In the genomic region with DNA sequence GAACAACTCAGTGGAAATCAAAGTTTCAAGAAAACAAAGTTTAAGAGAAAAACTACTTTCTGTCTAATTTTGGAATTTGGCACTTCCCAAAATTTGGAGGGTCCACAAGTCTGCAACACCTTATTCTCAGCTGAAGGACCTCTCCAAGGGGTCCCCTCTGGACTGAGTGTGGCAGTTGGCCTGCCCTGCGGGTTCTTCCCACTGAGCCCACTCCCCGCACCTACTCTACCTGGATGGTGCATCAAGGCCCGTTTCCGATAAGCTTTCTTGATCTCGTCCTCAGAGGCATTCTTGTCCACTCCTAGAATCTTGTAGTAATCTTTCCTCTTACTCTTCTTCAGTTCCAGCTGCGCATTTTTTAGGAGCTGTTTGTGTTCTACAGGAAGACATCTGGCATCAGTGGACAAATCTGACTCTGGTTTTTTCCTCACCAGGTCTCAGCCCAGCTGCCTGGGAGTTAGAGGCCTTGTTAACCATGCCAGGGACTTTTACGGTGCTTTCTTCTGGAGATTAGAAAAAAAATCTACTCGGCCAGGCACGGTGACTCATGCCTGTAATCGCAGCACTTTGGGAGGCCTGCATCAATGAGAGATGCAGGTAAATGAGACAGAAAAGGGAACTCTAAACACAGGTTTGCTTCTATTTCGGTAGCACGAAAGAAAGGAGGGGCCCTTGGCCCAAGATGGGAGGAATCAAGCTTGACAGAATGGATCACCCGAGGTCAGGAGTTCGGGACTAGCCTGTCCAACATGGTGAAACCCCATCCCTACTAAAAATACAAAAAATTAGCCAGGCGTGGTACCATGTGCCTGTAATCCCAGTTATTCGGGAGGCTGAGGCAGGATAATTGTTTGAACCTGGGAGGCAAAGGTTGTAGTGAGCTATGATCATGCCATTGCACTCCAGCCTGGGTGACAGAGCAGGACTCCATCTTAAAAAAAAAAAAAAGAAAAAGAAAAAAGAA, we compare ENCODE assay signal across 21 cellular contexts. TPM values are rescaled to one million over a fixed set of nuclear protein-coding genes. Genes with fewer than 3 reads are reported as not detected.
DNase-seq lines count a peak whose midpoint lies in the region; ATAC-seq and TF ChIP-seq lines count a peak whose summit lies in the region.
"Had no signal": no experiment of that assay in that cellular context is flagged by ENCODE, and none has a peak within 500 bp of the region (broad histone marks: within the 10 kb centered on the region; RNA-seq: fewer than 3 reads in every experiment).

No MANE protein-coding gene starts in this region.

- DNase-seq in BE2C (peak; percentile 51), PC-3 (no peak), omental fat pad (ENCODE audit: low spot score) (no peak), NCI-H526 (lab: John Stamatoyannopoulos, UW) (no peak), pons (ENCODE audit: low spot score) (no peak)
- DNase-seq in stimulated activated CD4-positive, alpha-beta T cell treated with anti-CD3 and anti-CD28 coated beads, Interleukin-1b, Interleukin-23, amount 100 ng/mL, for 48 hours = no peak
- DNase-seq: activated CD4-positive, CD25-positive, alpha-beta regulatory T cell; activated CD8-positive, alpha-beta memory T cell treated with anti-CD3 and anti-CD28 coated beads, Interleukin-2, amount 10 ng/mL, durations not matched to agents 7 days and 5 days; activated gamma-delta T cell; GF-D8; GOT3; hypothalamus; naive thymus-derived CD4-positive, alpha-beta T cell; NCI-H1417 treated with DMSO at 0.1 percent for 48 hours; NCI-H345; psoas muscle; SHP77 had no signal

- H3K36me3 ChIP-seq in BE2C (peaks cover 87% of the 10 kb centered on the region), PC-3 (ENCODE audit: low read depth, low read length) (peaks cover 33% of the 10 kb centered on the region)

- no peak for TF ChIP-seq CTCF in BE2C (IDR thresholded peaks at IDR 0.05; ENCODE audit: low read depth, low read length)
- TF ChIP-seq CTCF in PC-3 (conservative IDR thresholded peaks at IDR 0.05; ENCODE audit: low read depth, low read length) = no peak
- no peak for TF ChIP-seq CTCF in omental fat pad (IDR thresholded peaks at IDR 0.05)

- no peak overlapping the region for H3K9ac ChIP-seq in PC-3 (ENCODE audit: low read length)

- H3F3A ChIP-seq in PC-3 (ENCODE audit: low read length, unreplicated experiment) = no peaks in the 10 kb centered on the region

- no peaks in the 10 kb centered on the region for H3K9me3 ChIP-seq in BE2C
- no peaks in the 10 kb centered on the region for H3K9me3 ChIP-seq in PC-3 (ENCODE audit: low read length)
- H3K9me3 ChIP-seq: breast epithelium, psoas muscle, suprapubic skin had no signal

- H3K4me2 ChIP-seq in PC-3 (ENCODE audit: low read length) = no peak overlapping the region

- no peaks in the 10 kb centered on the region for H4K20me1 ChIP-seq in PC-3 (ENCODE audit: low read length)

- H3K27ac ChIP-seq in PC-3 (ENCODE audit: low read length) = no peak overlapping the region
- H3K27ac ChIP-seq: breast epithelium, psoas muscle, suprapubic skin had no signal

- ATAC-seq in PC-3 (peak; percentile 75), esophagus mucosa (peak; percentile 49), omental fat pad (ENCODE audit: low FRiP score) (peak; percentile 77), GM21423 (IDR thresholded peaks at IDR 0.05; ENCODE audit: unreplicated experiment) (no peak)
- ATAC-seq: activated CD8-positive, alpha-beta memory T cell treated with anti-CD3 and anti-CD28 coated beads, Interleukin-2, amount 10 ng/mL, durations not matched to agents 7 days and 5 days; naive thymus-derived CD4-positive, alpha-beta T cell had no signal

- no peaks in the 10 kb centered on the region for H3K9me2 ChIP-seq in PC-3 (replicated peaks; ENCODE audit: low read length)

- CTCF ChIA-PET in PC-3 (lab: Charles Lee) = no interaction called here

- intact Hi-C loops in PC-3 (cut with micrococcal nuclease) = no loop called here

- H3K27me3 ChIP-seq in BE2C = no peaks in the 10 kb centered on the region
- H3K27me3 ChIP-seq in PC-3 (ENCODE audit: low read length) = no peaks in the 10 kb centered on the region
- H3K27me3 ChIP-seq: breast epithelium, suprapubic skin had no signal

- no peaks in the 10 kb centered on the region for H3K79me2 ChIP-seq in PC-3 (ENCODE audit: low read length)

- H3K4me3 ChIP-seq in BE2C (ENCODE audit: low read depth, low read length) = no peak overlapping the region
- H3K4me3 ChIP-seq in PC-3 (ENCODE audit: low read length) = no peak overlapping the region
- H3K4me3 ChIP-seq: breast epithelium, psoas muscle, suprapubic skin had no signal

- H3K4me1 ChIP-seq in BE2C = no peaks in the 10 kb centered on the region
- 0 out of 2 replicates have a peak, but pooled peaks cover 5% of the 10 kb centered on the region for H3K4me1 ChIP-seq in PC-3 (ENCODE audit: insufficient read depth, low read length)
- H3K4me1 ChIP-seq: breast epithelium, psoas muscle had no signal

- POLR2A ChIA-PET in PC-3 (lab: Charles Lee; ENCODE audit: unreplicated experiment) = no interaction called here

- BruUV-seq in PC-3 (replicated peaks; lab: Mats Ljungman, UMichigan) = no TSS peak

- no peak overlapping the region for H2AFZ ChIP-seq in PC-3 (ENCODE audit: low read length)

RNA-seq across cellular contexts. Expression of a gene that starts 15.7 kb away (rescaled TPM):
- polyA plus RNA-seq in BE2C (2012; ENCODE audit: insufficient read depth, insufficient read length, low read depth) = 30.2 TPM
- total RNA-seq in PC-3 (2014; rRNA removed) (75.4 and 91.6 TPM in 2 replicates), esophagus mucosa (89.9 TPM), omental fat pad (10 to 100 TPM; 42.2 to 62.9 (median 49.8) TPM)

RNA-seq across cellular contexts. Expression of a gene that starts 34.9 kb away (rescaled TPM):
- polyA plus RNA-seq in BE2C (2012; ENCODE audit: insufficient read depth, insufficient read length, low read depth) = 202 TPM
- total RNA-seq in PC-3 (2014; rRNA removed) (60.1 and 76.3 TPM in 2 replicates), esophagus mucosa (75.5 TPM), omental fat pad (10 to 100 TPM; 46.5 to 72.5 (median 70.7) TPM)

RNA-seq across cellular contexts. Expression of a gene that starts 37.6 kb away (rescaled TPM):
- 301 TPM for polyA plus RNA-seq in BE2C (2012; ENCODE audit: insufficient read depth, insufficient read length, low read depth)
- 39.4 and 46.6 TPM in 2 replicates for total RNA-seq in PC-3 (2014; rRNA removed)
- 30.3 TPM for total RNA-seq in esophagus mucosa
- total RNA-seq in omental fat pad = 10 to 100 TPM; 27.8 to 39.3 (median 30.4) TPM

RNA-seq across cellular contexts. Expression of a gene that starts 51.9 kb away (rescaled TPM):
- polyA plus RNA-seq in BE2C (2012; ENCODE audit: insufficient read depth, insufficient read length, low read depth) = 1.8 TPM
- total RNA-seq in PC-3 (2014; rRNA removed) (0.15 and 0.98 TPM in 2 replicates), esophagus mucosa (not detected), omental fat pad (under 1 TPM; 0.19 to 0.96 (median 0.49) TPM)
